In genomic region chr15:64753419-64754185, GRCh38 we compare ENCODE assay signal across 19 cellular contexts. TPM values are rescaled to one million over a fixed set of nuclear protein-coding genes. Genes with fewer than 3 reads are reported as not detected.
A peak's percentile ranks its signal among the peaks of the same experiment; 100 is the strongest.
DNase-seq lines count a peak whose midpoint lies in the region; ATAC-seq, FAIRE-seq and TF ChIP-seq lines count a peak whose summit lies in the region.
"Had no signal": no experiment of that assay in that cellular context is flagged by ENCODE, and none has a peak within 500 bp of the region (broad histone marks: within the 10 kb centered on the region; RNA-seq: fewer than 3 reads in every experiment).

No MANE protein-coding gene starts in this region.

- H3K9me3 ChIP-seq in right cardiac atrium (ENCODE audit: control insufficient read depth, low read length) (no peaks in the 10 kb centered on the region), heart left ventricle (no peaks in the 10 kb centered on the region), kidney (ENCODE audit: control insufficient read depth in 1 of 2, low read length in 2 of 2) (no peaks in the 10 kb centered on the region), Peyer's patch (no peaks in the 10 kb centered on the region)
- no peaks in the 10 kb centered on the region for H3K9me3 ChIP-seq in effector memory CD4-positive, alpha-beta T cell (ENCODE audit: control insufficient read depth, low read length)
- H3K9me3 ChIP-seq: breast epithelium, SJCRH30, uterus had no signal

- ATAC-seq in right cardiac atrium (no peak), heart left ventricle (no peak), HG02798 (IDR thresholded peaks at IDR 0.05; ENCODE audit: poor library complexity, unreplicated experiment) (peak; percentile 34)
- ATAC-seq: naive thymus-derived CD8-positive, alpha-beta T cell; PC-3 had no signal

- 72% methylated on average over 16 of the region's 16 CpGs for WGBS in right cardiac atrium
- WGBS in heart left ventricle, 4 donors = 75 to 80% (median 76%) methylated on average over 8 to 16 of the region's 16 CpGs

- FAIRE-seq in kidney (lab: Jason Lieb, UNC) = no peak

- peak in 1 of 3 donors; percentile 44 for DNase-seq in right cardiac atrium
- DNase-seq in heart left ventricle = no peak
- DNase-seq in kidney = peak; percentile 23
- DNase-seq in NCI-H2029 treated with DMSO at 0.1 percent for 48 hours (lab: John Stamatoyannopoulos, UW) = no peak
- DNase-seq in Peyer's patch = no peak
- no peak for DNase-seq in effector memory CD4-positive, alpha-beta T cell
- DNase-seq in ecto neural progenitor cell (ENCODE audit: low spot score) = no peak
- DNase-seq: activated naive CD8-positive, alpha-beta T cell treated with anti-CD3 and anti-CD28 coated beads, Interleukin-2, amount 10 ng/mL, durations not matched to agents 7 days and 5 days; foreskin fibroblast; naive thymus-derived CD8-positive, alpha-beta T cell; NCI-H1694 treated with DMSO at 0.1 percent for 48 hours; NCI-H774; PC-3; SJCRH30; stimulated activated CD4-positive, alpha-beta T cell treated with anti-CD3 and anti-CD28 coated beads, Interleukin-2, amount 100 ng/mL, for 24 hours; uterus had no signal

- H3K4me1 ChIP-seq in right cardiac atrium (ENCODE audit: control insufficient read depth, insufficient read depth, low read length) = peaks cover 27% of the 10 kb centered on the region
- peaks cover 0 to 78% (median 29%) of the 10 kb centered on the region in 12 donors for H3K4me1 ChIP-seq in heart left ventricle
- H3K4me1 ChIP-seq in kidney (ENCODE audit: control insufficient read depth in 1 of 2, insufficient read depth in 1 of 2, low read depth in 1 of 2, low read length in 2 of 2) = no peaks in the 10 kb centered on the region
- peaks cover 0 to 6% (median 0%) of the 10 kb centered on the region in 4 donors for H3K4me1 ChIP-seq in Peyer's patch
- H3K4me1 ChIP-seq in effector memory CD4-positive, alpha-beta T cell (ENCODE audit: control insufficient read depth, insufficient read depth, low read length, poor library complexity, severe bottlenecking) = no peaks in the 10 kb centered on the region
- H3K4me1 ChIP-seq: breast epithelium, SJCRH30, uterus had no signal

- H3K36me3 ChIP-seq in heart left ventricle (peaks cover 0 to 5% (median 0%) of the 10 kb centered on the region in 9 donors), kidney (ENCODE audit: control insufficient read depth in 1 of 2, insufficient read depth in 2 of 2, low read length in 2 of 2) (peaks cover 0 to 3% of the 10 kb centered on the region in 2 donors), Peyer's patch (no peaks in the 10 kb centered on the region)
- H3K36me3 ChIP-seq in effector memory CD4-positive, alpha-beta T cell (ENCODE audit: control insufficient read depth, insufficient read depth, low read length) = no peaks in the 10 kb centered on the region
- H3K36me3 ChIP-seq: breast epithelium, SJCRH30, uterus had no signal

- TF ChIP-seq POLR2A in heart left ventricle (IDR thresholded peaks at IDR 0.05) = no peak
- TF ChIP-seq POLR2A in Peyer's patch (IDR thresholded peaks at IDR 0.05) = no peak

- no peak overlapping the region for H3K9ac ChIP-seq in kidney (ENCODE audit: low read length in 2 of 2)

- TF ChIP-seq CTCF in heart left ventricle (IDR thresholded peaks at IDR 0.05) (no peak), kidney (IDR thresholded peaks at IDR 0.05; ENCODE audit: borderline replicate concordance, extremely low read depth, insufficient read depth) (no peak), Peyer's patch (IDR thresholded peaks at IDR 0.05) (no peak)

- H3K27ac ChIP-seq in right cardiac atrium (ENCODE audit: low read length) (peak overlapping the region; percentile 62), heart left ventricle (peak overlapping the region in 6 of 12 donors; percentile 4 to 80 (median 40)), kidney (ENCODE audit: low read depth in 2 of 2, low read length in 2 of 2) (no peak overlapping the region), Peyer's patch (no peak overlapping the region)
- H3K27ac ChIP-seq in effector memory CD4-positive, alpha-beta T cell (ENCODE audit: insufficient read depth, low read length, poor library complexity, severe bottlenecking) = no peak overlapping the region
- H3K27ac ChIP-seq: breast epithelium, C4-2B, SJCRH30 had no signal

- intact Hi-C loops in right cardiac atrium (cut with DNase I) (no loop called here), heart left ventricle (cut with DNase I) (no loop called here), kidney (cut with DNase I) (no loop called here)

- H3K4me3 ChIP-seq in right cardiac atrium (ENCODE audit: low read length) (no peak overlapping the region), heart left ventricle (no peak overlapping the region), kidney (ENCODE audit: low read length in 2 of 2) (no peak overlapping the region), Peyer's patch (no peak overlapping the region)
- no peak overlapping the region for H3K4me3 ChIP-seq in effector memory CD4-positive, alpha-beta T cell (ENCODE audit: insufficient read depth, low read depth, low read length, poor library complexity, severe bottlenecking)
- H3K4me3 ChIP-seq: breast epithelium, SJCRH30, uterus had no signal

- H3K27me3 ChIP-seq in right cardiac atrium (ENCODE audit: control insufficient read depth, insufficient read depth) (no peaks in the 10 kb centered on the region), heart left ventricle (no peaks in the 10 kb centered on the region), Peyer's patch (no peaks in the 10 kb centered on the region)
- H3K27me3 ChIP-seq in effector memory CD4-positive, alpha-beta T cell (replicated peaks; ENCODE audit: control insufficient read depth, insufficient read depth, low read length, poor library complexity, severe bottlenecking) = no peaks in the 10 kb centered on the region
- H3K27me3 ChIP-seq: breast epithelium, SJCRH30, uterus had no signal

RNA-seq across cellular contexts. Expression of gene RBPMS2, which starts 21.8 kb away (rescaled TPM):
- total RNA-seq in right cardiac atrium (100 to 1,000 TPM; 380 to 503 (median 388) TPM), heart left ventricle (100 to 1,000 TPM in 7 of 9 donors, 10 to 100 TPM in 2; 49.8 to 530 (median 189) TPM), kidney (8.2 TPM), Peyer's patch (1 to 10 TPM in 2 of 4 donors, under 1 TPM in 2; 0.70 to 8.3 (median 2.3) TPM)
- polyA plus RNA-seq in right cardiac atrium (392 TPM), heart left ventricle (100 to 1,000 TPM; 238 to 408 TPM), kidney (ENCODE audit: insufficient read depth, low read depth, low replicate concordance) (24.2 TPM)
- total RNA-seq: activated naive CD8-positive, alpha-beta T cell treated with anti-CD3 and anti-CD28 coated beads, Interleukin-2, amount 10 ng/mL, durations not matched to agents 7 days and 5 days; naive thymus-derived CD8-positive, alpha-beta T cell; PC-3 had no signal
- polyA plus RNA-seq: naive thymus-derived CD8-positive, alpha-beta T cell had no signal
